18 cellular contexts compared by ENCODE assay signal in the genomic region with DNA sequence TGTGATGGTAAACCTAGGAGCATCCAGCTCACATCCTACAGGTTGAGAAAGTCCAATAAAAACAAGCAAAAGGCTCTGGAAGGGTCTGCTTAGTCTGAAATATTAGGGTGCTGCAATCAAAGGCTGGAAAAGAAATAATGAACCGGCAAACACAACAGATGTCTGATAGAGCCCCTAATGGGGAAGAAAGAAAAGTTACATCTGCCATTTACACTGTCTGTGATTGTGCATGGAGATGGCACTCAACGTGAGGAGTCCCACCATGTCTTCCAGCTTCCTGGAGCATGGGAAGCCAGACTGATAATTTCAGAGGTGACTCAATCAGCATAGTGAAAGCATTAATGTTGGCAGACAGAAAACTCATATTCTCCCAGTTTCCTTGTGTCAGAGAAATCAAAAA.
DNase-seq lines count a peak whose midpoint lies in the region; ATAC-seq and TF ChIP-seq lines count a peak whose summit lies in the region.
"Had no signal": no experiment of that assay in that cellular context is flagged by ENCODE, and none has a peak within 500 bp of the region (broad histone marks: within the 10 kb centered on the region; RNA-seq: fewer than 3 reads in every experiment).

No MANE protein-coding gene starts in this region.

- CTCF ChIA-PET in PC-3 (lab: Charles Lee) = no interaction called here

- no peak overlapping the region for H4K5ac ChIP-seq in H9 (ENCODE audit: insufficient read length, low read depth, low read length)

- no peak overlapping the region for H3K56ac ChIP-seq in H9 (ENCODE audit: insufficient read length, low read depth, low read length)

- H3K4ac ChIP-seq in H9 (ENCODE audit: low read depth, low read length) = no peak overlapping the region

- POLR2A ChIA-PET in PC-3 (lab: Charles Lee; ENCODE audit: unreplicated experiment) = no interaction called here

- H2AFZ ChIP-seq in H9 (ENCODE audit: low read length) (no peak overlapping the region), PC-3 (ENCODE audit: low read length) (no peak overlapping the region)

- H3K18ac ChIP-seq in H9 (ENCODE audit: insufficient read length, low read depth, low read length) = no peak overlapping the region

- no CpG with 5 or more reads among the region's 2 CpGs for WGBS in H9 (ENCODE audit: extremely low coverage, insufficient read length, low lambda C conversion rate)

- H3K4me2 ChIP-seq in H9 (ENCODE audit: insufficient read depth, insufficient read length, low read length) (no peak overlapping the region), PC-3 (ENCODE audit: low read length) (no peak overlapping the region)
- H3K4me2 ChIP-seq: BLaER1 had no signal

- no peak overlapping the region for H2BK120ac ChIP-seq in H9 (ENCODE audit: low read depth, low read length, poor library complexity, severe bottlenecking)

- H3K79me1 ChIP-seq in H9 (ENCODE audit: insufficient read depth, low read depth, low read length, poor library complexity, severe bottlenecking) = no peaks in the 10 kb centered on the region

- peaks cover 1% of the 10 kb centered on the region for H3K27me3 Mint-ChIP-seq in H9 (ENCODE audit: low read depth)
- H3K27me3 Mint-ChIP-seq in neural crest cell (ENCODE audit: low read depth) = no peaks in the 10 kb centered on the region

- H4K8ac ChIP-seq in H9 (replicated peaks; ENCODE audit: insufficient read length, low read depth, low read length) = no peak overlapping the region

- H3K27ac Mint-ChIP-seq in H9 (no peak overlapping the region), neural crest cell (ENCODE audit: unreplicated experiment) (no peak overlapping the region)

- H2BK5ac ChIP-seq in H9 (ENCODE audit: insufficient read length, low read length) = no peak overlapping the region

- no peaks in the 10 kb centered on the region for H3F3A ChIP-seq in PC-3 (ENCODE audit: low read length, unreplicated experiment)

- H4K91ac ChIP-seq in H9 (ENCODE audit: insufficient read length, low read depth, low read length) = no peak overlapping the region

- intact Hi-C loops in PC-3 (cut with micrococcal nuclease) = no loop called here
- intact Hi-C loops in dorsolateral prefrontal cortex (cut with DNase I) = no loop called here

- H2AK5ac ChIP-seq in H9 (ENCODE audit: insufficient read length, low read length) = no peak overlapping the region

- H3K9me3 ChIP-seq in H9 (ENCODE audit: control insufficient read depth, low read depth, low read length) (no peaks in the 10 kb centered on the region), PC-3 (ENCODE audit: low read length) (no peaks in the 10 kb centered on the region)
- H3K9me3 ChIP-seq: BLaER1, MG63, Peyer's patch had no signal

- no peak overlapping the region for H3T11ph ChIP-seq in H9 (ENCODE audit: low read length)

- H3K4me1 Mint-ChIP-seq in H9 (peaks cover 0 to 7% of the 10 kb centered on the region in 2 experiments; a peak in 3 of 4 replicates), neural crest cell (no peaks in the 10 kb centered on the region)
- H3K4me1 Mint-ChIP-seq: CD8-positive, alpha-beta memory T cell had no signal

- TF ChIP-seq CTCF in C4-2B (conservative IDR thresholded peaks at IDR 0.05) (0 out of 2 replicates have a peak, but pooled peaks have one; percentile 10), H9 (conservative IDR thresholded peaks at IDR 0.05) (peak; percentile 32; the same call in 2 of the 3 replicates), brain microvascular endothelial cell (IDR thresholded peaks at IDR 0.05; ENCODE audit: low read depth, low read length, missing control alignments) (peak; percentile 45), neural crest cell (conservative IDR thresholded peaks at IDR 0.05) (peak; percentile 23), PC-3 (conservative IDR thresholded peaks at IDR 0.05; ENCODE audit: low read depth, low read length) (no peak), dorsolateral prefrontal cortex (IDR thresholded peaks at IDR 0.05 in 54 of 56, conservative IDR thresholded peaks at IDR 0.05 in 2 of 56; ENCODE audit: low read depth in 1 of 56, partially characterized antibody in 56 of 56) (peak in 1 of 56 donors; percentile 11), coronary artery (IDR thresholded peaks at IDR 0.05) (no peak), foreskin fibroblast (IDR thresholded peaks at IDR 0.05; ENCODE audit: low read depth, low read length) (no peak)

- no peak overlapping the region for H3K27ac ChIP-seq in C4-2B
- no peak overlapping the region for H3K27ac ChIP-seq in H9 (ENCODE audit: insufficient read length, low read depth, low read length)
- H3K27ac ChIP-seq in brain microvascular endothelial cell = no peak overlapping the region
- no peak overlapping the region for H3K27ac ChIP-seq in PC-3 (ENCODE audit: low read length)
- H3K27ac ChIP-seq in dorsolateral prefrontal cortex = no peak overlapping the region
- H3K27ac ChIP-seq in coronary artery = no peak overlapping the region
- H3K27ac ChIP-seq: BLaER1, Peyer's patch had no signal

- H3K36me3 ChIP-seq in brain microvascular endothelial cell (replicated peaks) (no peaks in the 10 kb centered on the region), PC-3 (ENCODE audit: low read depth, low read length) (no peaks in the 10 kb centered on the region)
- H3K36me3 ChIP-seq: BLaER1, MG63, Peyer's patch had no signal

- no peaks in the 10 kb centered on the region for H3K23me2 ChIP-seq in H9 (ENCODE audit: insufficient read length, low read depth, low read length, poor library complexity, severe bottlenecking)

- H4K20me1 ChIP-seq in H9 (ENCODE audit: control insufficient read depth, insufficient read depth, insufficient read length) = no peaks in the 10 kb centered on the region
- no peaks in the 10 kb centered on the region for H4K20me1 ChIP-seq in PC-3 (ENCODE audit: low read length)
- H4K20me1 ChIP-seq: BLaER1 had no signal

- H3K79me2 ChIP-seq in H9 (ENCODE audit: insufficient read depth, low read length) = no peaks in the 10 kb centered on the region
- H3K79me2 ChIP-seq in PC-3 (ENCODE audit: low read length) = no peaks in the 10 kb centered on the region

- H2BK12ac ChIP-seq in H9 (ENCODE audit: insufficient read length, low read depth, low read length) = no peak overlapping the region

- H3K9ac ChIP-seq in H9 (ENCODE audit: extremely low read depth, insufficient read length, low read length) = no peak overlapping the region
- H3K9ac ChIP-seq in PC-3 (ENCODE audit: low read length) = no peak overlapping the region
- H3K9ac ChIP-seq: BLaER1 had no signal

- H3K4me3 ChIP-seq in brain microvascular endothelial cell (ENCODE audit: low read depth, low read length) = no peak overlapping the region
- H3K4me3 ChIP-seq in PC-3 (ENCODE audit: low read length) = no peak overlapping the region
- no peak overlapping the region for H3K4me3 ChIP-seq in dorsolateral prefrontal cortex
- H3K4me3 ChIP-seq in coronary artery = no peak overlapping the region
- H3K4me3 ChIP-seq in foreskin fibroblast (ENCODE audit: low read depth in 1 of 2, low read length in 2 of 2) = no peak overlapping the region
- H3K4me3 ChIP-seq: BLaER1, MG63, Peyer's patch had no signal

- in situ Hi-C loops in brain microvascular endothelial cell (cut with HindIII; ENCODE audit: low pct_ligation_motif_present, low sequenced_read_pairs) = no loop called here

- H3K9me2 ChIP-seq in PC-3 (replicated peaks; ENCODE audit: low read length) = no peaks in the 10 kb centered on the region

- H3K4me3 Mint-ChIP-seq in H9 = no peak overlapping the region
- no peak overlapping the region for H3K4me3 Mint-ChIP-seq in neural crest cell
- H3K4me3 Mint-ChIP-seq: CD8-positive, alpha-beta memory T cell had no signal

- no peaks in the 10 kb centered on the region for H3K4me1 ChIP-seq in H9 (ENCODE audit: insufficient read depth, low read length)
- no peaks in the 10 kb centered on the region for H3K4me1 ChIP-seq in PC-3 (ENCODE audit: insufficient read depth, low read length)
- H3K4me1 ChIP-seq: BLaER1, Peyer's patch had no signal

- H3K14ac ChIP-seq in H9 (ENCODE audit: insufficient read depth, low read length) = no peak overlapping the region

- no peak overlapping the region for H3K23ac ChIP-seq in H9 (ENCODE audit: insufficient read length, low read depth, low read length)

- H2BK15ac ChIP-seq in H9 (ENCODE audit: low read depth, low read length) = no peak overlapping the region

- H3K36me3 Mint-ChIP-seq in H9 (ENCODE audit: insufficient read depth in 1 of 3, low read depth in 3 of 3) = no peaks in the 10 kb centered on the region
- H3K36me3 Mint-ChIP-seq in neural crest cell (ENCODE audit: low read depth) = no peaks in the 10 kb centered on the region
- H3K36me3 Mint-ChIP-seq: CD8-positive, alpha-beta memory T cell had no signal

- no peak for DNase-seq in H9
- no peak for DNase-seq in brain microvascular endothelial cell
- DNase-seq in neural crest cell (ENCODE audit: low read depth, low spot score) = no peak
- no peak for DNase-seq in PC-3
- no peak for DNase-seq in dorsolateral prefrontal cortex
- no peak for DNase-seq in coronary artery (ENCODE audit: low spot score)
- DNase-seq in foreskin fibroblast = no peak
- DNase-seq: CD8-positive, alpha-beta memory T cell; MG63; NCI-H1092; NCI-H1694; NCI-H2107; NCI-H2227 treated with DMSO at 0.1 percent for 48 hours; NCI-H524 treated with DMSO at 0.1 percent for 48 hours; Peyer's patch had no signal

- BruUV-seq in PC-3 (replicated peaks; lab: Mats Ljungman, UMichigan) = no TSS peak

- ATAC-seq in PC-3 = no peak
- ATAC-seq: Right ventricle myocardium inferior had no signal

- H3K27me3 ChIP-seq in H9 (ENCODE audit: insufficient read depth, low read length) (no peaks in the 10 kb centered on the region), brain microvascular endothelial cell (replicated peaks) (no peaks in the 10 kb centered on the region), PC-3 (ENCODE audit: low read length) (peaks cover 32% of the 10 kb centered on the region), dorsolateral prefrontal cortex (peaks cover 0 to under 1% (median 0%) of the 10 kb centered on the region in 45 donors)
- H3K27me3 ChIP-seq: BLaER1, MG63, Peyer's patch had no signal

- H3K9me3 Mint-ChIP-seq in H9 (no peaks in the 10 kb centered on the region), neural crest cell (no peaks in the 10 kb centered on the region)
- H3K9me3 Mint-ChIP-seq: CD8-positive, alpha-beta memory T cell had no signal

- no peak overlapping the region for H2BK20ac ChIP-seq in H9 (ENCODE audit: low read depth, low read length, poor library complexity, severe bottlenecking)

Comparison
In these comparisons a context has a peak if more than half of its experiments do, and no peak if none do; other contexts are left out.
1. CTCF ChIP-seq: peak in C4-2B (single experiment), H9 (single experiment), brain microvascular endothelial cell (single experiment) and neural crest cell (single experiment); none in PC-3 (single experiment), coronary artery (single experiment) and foreskin fibroblast (single experiment).